ENCODE assay signal across 7 cellular contexts in the genomic region with DNA sequence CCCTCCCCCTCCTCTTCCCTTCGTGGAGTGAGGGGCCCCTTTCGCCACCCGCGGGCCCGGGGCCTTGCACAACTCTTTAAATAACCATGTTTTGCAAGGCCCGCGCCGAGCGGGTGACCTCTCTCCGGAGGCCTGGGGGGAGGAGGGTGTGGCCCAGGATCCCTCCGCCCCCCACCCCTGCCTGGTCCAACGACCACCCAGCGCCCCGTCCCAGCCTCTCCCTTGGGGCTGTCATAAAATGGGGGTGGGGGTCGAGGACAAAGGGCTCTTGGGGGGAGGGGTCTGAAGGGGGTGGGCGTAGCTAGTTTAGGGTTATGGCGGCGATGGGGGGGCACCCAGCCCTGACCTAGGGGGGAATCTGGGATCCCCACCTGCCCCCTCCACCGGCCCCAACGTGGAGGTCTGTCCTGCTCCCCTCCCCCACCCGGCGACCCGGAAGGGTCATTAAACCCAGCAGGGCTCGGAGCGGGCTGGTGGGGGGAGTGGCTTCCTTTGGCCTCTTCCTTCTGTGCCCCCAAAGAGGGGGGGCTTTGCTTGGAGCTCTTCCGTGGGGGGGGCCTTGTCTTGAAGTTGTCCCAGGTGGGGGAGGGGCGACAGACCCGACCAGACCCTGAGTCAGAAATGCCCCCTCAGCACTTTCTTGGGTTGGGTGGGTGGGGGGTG. TPM values are rescaled to one million over a fixed set of nuclear protein-coding genes. Genes with fewer than 3 reads are reported as not detected.
DNase-seq lines count a peak whose midpoint lies in the region; ATAC-seq and TF ChIP-seq lines count a peak whose summit lies in the region.

No MANE protein-coding gene starts in this region.

- CTCF ChIA-PET in RWPE1 (lab: Yijun Ruan, JAX) = interaction anchor here (0.9 kb wide), 1 partner anchor 9 kb away, joined by 3 read pairs; no protein-coding TSS in a partner anchor

- peak overlapping the region; percentile 93 for H3K4me3 ChIP-seq in ovary

- H3K4me1 ChIP-seq in ovary (ENCODE audit: insufficient read depth) = peaks cover 4% of the 10 kb centered on the region

- no peaks in the 10 kb centered on the region for H3K27me3 ChIP-seq in ovary

- H3K9me3 ChIP-seq in ovary = no peaks in the 10 kb centered on the region

- no peak for TF ChIP-seq POLR2A in ovary (IDR thresholded peaks at IDR 0.05)

- DNase-seq in GM19240 (ENCODE audit: insufficient read length, low spot score) = peak; percentile 65
- DNase-seq in RWPE1 (ENCODE audit: low spot score) = no peak
- DNase-seq in fibroblast of gingiva (ENCODE audit: low read depth) = peak; percentile 72
- peak; percentile 64 to 78 (median 69) for DNase-seq in ovary
- DNase-seq in NCI-H1092 (lab: John Stamatoyannopoulos, UW) = no peak
- no peak for DNase-seq in HK-2 (ENCODE audit: unreplicated experiment)

- peak overlapping the region; percentile 85 for H3K27ac ChIP-seq in RWPE1
- peak overlapping the region in 1 of 2 donors; percentile 2 for H3K27ac ChIP-seq in ovary

- 1 to 2% (median 2%) methylated on average over 10 to 28 of the region's 28 CpGs for WGBS in ovary, 3 donors

- TF ChIP-seq CTCF in RWPE1 (conservative IDR thresholded peaks at IDR 0.05; ENCODE audit: low read depth) (no peak), ovary (IDR thresholded peaks at IDR 0.05) (no peak)

- TF ChIP-seq EP300 in ovary (IDR thresholded peaks at IDR 0.05) = no peak

- intact Hi-C loops in ovary (cut with DNase I) = loop anchor here in 2 of 4 donors (10.0 kb wide), 2 partner anchors 178 to 308 kb away; a partner anchor contains a TSS

- H3K36me3 ChIP-seq in ovary = no peaks in the 10 kb centered on the region

- no peak for ATAC-seq in HG03135 (IDR thresholded peaks at IDR 0.05; ENCODE audit: unreplicated experiment)

- POLR2A ChIA-PET in RWPE1 (lab: Yijun Ruan, JAX; ENCODE audit: low non-redundant PET) = no interaction called here

RNA-seq across cellular contexts. Expression of a gene that starts 1.3 kb away (rescaled TPM):
- 1 to 10 TPM; 2.1 to 8.1 (median 5.2) TPM for total RNA-seq in ovary
- 1 to 10 TPM; 1.1 to 1.6 TPM for polyA plus RNA-seq in ovary

RNA-seq across cellular contexts. Expression of a gene that starts 10.0 kb away (rescaled TPM):
- under 1 TPM in 2 of 7 donors, not detected in 5; 0.28 to 0.90 TPM for total RNA-seq in ovary
- polyA plus RNA-seq in ovary = not detected

RNA-seq across cellular contexts. Expression of a gene that starts 14.2 kb away (rescaled TPM):
- total RNA-seq in ovary = 10 to 100 TPM; 13.1 to 43.0 (median 31.2) TPM
- 10 to 100 TPM in 1 of 2 donors, 1 to 10 TPM in 1; 8.7 to 29.5 TPM for polyA plus RNA-seq in ovary

RNA-seq across cellular contexts. Expression of a gene that starts 33.9 kb away (rescaled TPM):
- not detected for total RNA-seq in ovary
- polyA plus RNA-seq in ovary = not detected

RNA-seq across cellular contexts. Expression of a gene that starts 34.2 kb away (rescaled TPM):
- 10 to 100 TPM; 33.1 to 75.4 (median 59.3) TPM for total RNA-seq in ovary
- polyA plus RNA-seq in ovary = 10 to 100 TPM in 1 of 2 donors, under 1 TPM in 1; 0.62 to 42.9 TPM

Comparison
In these comparisons a context has a peak if more than half of its experiments do, and no peak if none do; other contexts are left out.
1. DNase-seq: peak in GM19240 (single experiment), fibroblast of gingiva (single experiment) and ovary (5 of 5); none in RWPE1 (single experiment), NCI-H1092 (single experiment) and HK-2 (single experiment).